ENCODE assay signal across 9 cellular contexts in genomic region chr6:169420912-169421543, GRCh38.
DNase-seq lines count a peak whose midpoint lies in the region; ATAC-seq and TF ChIP-seq lines count a peak whose summit lies in the region.
"Had no signal": no experiment of that assay in that cellular context is flagged by ENCODE, and none has a peak within 500 bp of the region (broad histone marks: within the 10 kb centered on the region; RNA-seq: fewer than 3 reads in every experiment).

No MANE protein-coding gene starts in this region.

- H3K4me1 Mint-ChIP-seq in endothelial cell (ENCODE audit: unreplicated experiment) = peaks cover 6% of the 10 kb centered on the region

- no peak overlapping the region for H3K27ac ChIP-seq in OCI-LY7 (ENCODE audit: low read depth, low read length, poor library complexity, severe bottlenecking)

- intact Hi-C loops in OCI-LY7 (cut with micrococcal nuclease; ENCODE audit: unreplicated experiment) = no loop called here

- no peak overlapping the region for H2AFZ ChIP-seq in OCI-LY7 (ENCODE audit: low read length)

- peaks cover 10% of the 10 kb centered on the region for H3K27me3 Mint-ChIP-seq in endothelial cell (ENCODE audit: unreplicated experiment)

- no TSS peak for BruUV-seq in OCI-LY7 (replicated peaks; lab: Mats Ljungman, UMichigan)

- CTCF ChIA-PET in OCI-LY7 (lab: Charles Lee; ENCODE audit: unreplicated experiment) = no interaction called here

- H3K36me3 ChIP-seq in OCI-LY7 (ENCODE audit: insufficient read depth, low read length) = no peaks in the 10 kb centered on the region

- H3K9me3 ChIP-seq in OCI-LY7 (ENCODE audit: low read length) = no peaks in the 10 kb centered on the region

- H3K27ac Mint-ChIP-seq in endothelial cell (ENCODE audit: unreplicated experiment) = no peak overlapping the region

- POLR2A ChIA-PET in OCI-LY7 (lab: Charles Lee) = no interaction called here

- no peak overlapping the region for H3K4me2 ChIP-seq in OCI-LY7 (ENCODE audit: low read length)

- no peaks in the 10 kb centered on the region for H3K79me2 ChIP-seq in OCI-LY7 (ENCODE audit: insufficient read depth, low read depth, low read length)

- peaks cover 4% of the 10 kb centered on the region for H3K9me3 Mint-ChIP-seq in endothelial cell (ENCODE audit: unreplicated experiment)

- no peaks in the 10 kb centered on the region for H3K4me1 ChIP-seq in OCI-LY7 (ENCODE audit: insufficient read depth, low read length, poor library complexity, severe bottlenecking)

- no peak for ATAC-seq in GM21786 (IDR thresholded peaks at IDR 0.05; ENCODE audit: unreplicated experiment)
- ATAC-seq: esophagus mucosa had no signal

- H3K4me3 ChIP-seq in OCI-LY7 (ENCODE audit: low read depth, low read length, poor library complexity, severe bottlenecking) = no peak overlapping the region
- no peak overlapping the region for H3K4me3 ChIP-seq in retinal pigment epithelial cell (ENCODE audit: low read length)

- H3K4me3 Mint-ChIP-seq in endothelial cell (ENCODE audit: unreplicated experiment) = no peak overlapping the region

- DNase-seq in SHP77 (lab: John Stamatoyannopoulos, UW) (peak; percentile 15 to 68), SHP77 treated with DMSO at 0.1 percent for 48 hours (lab: John Stamatoyannopoulos, UW) (no peak), OCI-LY7 (ENCODE audit: low spot score) (peak; percentile 1), endothelial cell (ENCODE audit: low spot score) (peak; percentile 22), retinal pigment epithelial cell (ENCODE audit: low read depth) (no peak), EL (no peak), NCI-H2196 treated with DMSO at 0.1 percent for 48 hours (lab: John Stamatoyannopoulos, UW; ENCODE audit: unreplicated experiment) (no peak)

- peak; percentile 39; the same call in 1 of the 2 replicates for TF ChIP-seq CTCF in OCI-LY7 (conservative IDR thresholded peaks at IDR 0.05; ENCODE audit: low read length)
- TF ChIP-seq CTCF in endothelial cell (IDR thresholded peaks at IDR 0.05; ENCODE audit: unreplicated experiment) = peak; percentile 45
- TF ChIP-seq CTCF in retinal pigment epithelial cell (conservative IDR thresholded peaks at IDR 0.05; ENCODE audit: low read depth, low read length) = peak; percentile 49

- peaks cover 9% of the 10 kb centered on the region for H3K36me3 Mint-ChIP-seq in endothelial cell (ENCODE audit: low read depth, unreplicated experiment)

- no peaks in the 10 kb centered on the region for H3K9me2 ChIP-seq in OCI-LY7 (ENCODE audit: insufficient read depth, low read length)

- no peaks in the 10 kb centered on the region for H4K20me1 ChIP-seq in OCI-LY7 (ENCODE audit: insufficient read depth, low read length)

Comparison
In these comparisons a context has a peak if more than half of its experiments do, and no peak if none do; other contexts are left out.
1. DNase-seq: peak in SHP77 (2 of 2), OCI-LY7 (single experiment) and endothelial cell (single experiment); none in SHP77 treated with DMSO at 0.1 percent for 48 hours (single experiment), retinal pigment epithelial cell (single experiment), EL (single experiment) and NCI-H2196 treated with DMSO at 0.1 percent for 48 hours (single experiment).
2. Peak in every context shown above with its lines, with median percentiles within 50 percentile points of each other: CTCF ChIP-seq.